In genomic region chr12:92144045-92144630, GRCh38 we compare ENCODE assay signal across 1 cellular context.
TF ChIP-seq lines count a peak whose summit lies in the region.

No MANE protein-coding gene starts in this region.

TF ChIP-seq in HepG2, 621 proteins besides CTCF, POLR2A, EP300 and RAD21 (continued from another document):
- TF ChIP-seq ZXDC (CRISPR knock-in tag; IDR thresholded peaks at IDR 0.05) (no peak), ZSCAN30 (CRISPR knock-in tag; IDR thresholded peaks at IDR 0.05) (no peak), ZNF234 (CRISPR knock-in tag; conservative IDR thresholded peaks at IDR 0.05) (no peak), ZNF788 (CRISPR knock-in tag; IDR thresholded peaks at IDR 0.05; ENCODE audit: borderline replicate concordance) (peak; percentile 41; the same call in 1 of the 2 replicates), RFX5 (IDR thresholded peaks at IDR 0.05; ENCODE audit: low read depth, low read length) (peak; percentile 35; the same call in 1 of the 2 replicates), ZNF557 (CRISPR knock-in tag; IDR thresholded peaks at IDR 0.05) (no peak), KAT8 (CRISPR knock-in tag; IDR thresholded peaks at IDR 0.05) (peak; percentile 40; the same call in 1 of the 2 replicates), CREM (IDR thresholded peaks at IDR 0.05) (0 out of 2 replicates have a peak, but pooled peaks have one; percentile 31), CREM (CRISPR knock-in tag; IDR thresholded peaks at IDR 0.05) (no peak), SIX4 (CRISPR knock-in tag; IDR thresholded peaks at IDR 0.05) (peak; percentile 73; the same call in 1 of the 2 replicates), ZNF143 (CRISPR knock-in tag; IDR thresholded peaks at IDR 0.05) (no peak), MTF1 (CRISPR knock-in tag; IDR thresholded peaks at IDR 0.05) (no peak), NAIF1 (CRISPR knock-in tag; IDR thresholded peaks at IDR 0.05; ENCODE audit: borderline replicate concordance) (no peak), CBFB (CRISPR knock-in tag; IDR thresholded peaks at IDR 0.05) (no peak), MXI1 (IDR thresholded peaks at IDR 0.05; ENCODE audit: borderline replicate concordance, low read depth, low read length) (peak; percentile 20; the same call in 1 of the 3 replicates), SIX1 (CRISPR knock-in tag; IDR thresholded peaks at IDR 0.05; ENCODE audit: borderline replicate concordance) (peak; percentile 89), CREB1 (IDR thresholded peaks at IDR 0.05) (no peak), CREB1 (CRISPR knock-in tag; IDR thresholded peaks at IDR 0.05) (0 out of 2 replicates have a peak, but pooled peaks have one; percentile 26), ZNF513 (CRISPR knock-in tag; conservative IDR thresholded peaks at IDR 0.05) (no peak), ZNF816 (CRISPR knock-in tag; IDR thresholded peaks at IDR 0.05; ENCODE audit: borderline replicate concordance) (peak; percentile 31; the same call in 1 of the 2 replicates), NR2F6 (IDR thresholded peaks at IDR 0.05) (peak; percentile 49), NR2F6 (CRISPR knock-in tag; IDR thresholded peaks at IDR 0.05) (no peak), SRF (IDR thresholded peaks at IDR 0.05; ENCODE audit: low read depth, low read length) (no peak), HNF1B (CRISPR knock-in tag; IDR thresholded peaks at IDR 0.05) (peak; percentile 23), GTF2F1 (IDR thresholded peaks at IDR 0.05; ENCODE audit: low read length) (no peak), ZNF225 (CRISPR knock-in tag; IDR thresholded peaks at IDR 0.05) (no peak), BORCS8-MEF2B (CRISPR knock-in tag; IDR thresholded peaks at IDR 0.05) (0 out of 2 replicates have a peak, but pooled peaks have one; percentile 21), GMEB1 (CRISPR knock-in tag; IDR thresholded peaks at IDR 0.05; ENCODE audit: borderline replicate concordance) (0 out of 2 replicates have a peak, but pooled peaks have one; percentile 18), MNT (IDR thresholded peaks at IDR 0.05) (no peak), HDAC6 (IDR thresholded peaks at IDR 0.05; ENCODE audit: low read depth, low read length) (no peak), SIN3A (IDR thresholded peaks at IDR 0.05; ENCODE audit: borderline replicate concordance, low read depth, low read length) (peak; percentile 42; the same call in 1 of the 2 replicates), CENPX (CRISPR knock-in tag; IDR thresholded peaks at IDR 0.05) (no peak)
